Comparison of ENCODE assay signal across 19 cellular contexts in the genomic region with DNA sequence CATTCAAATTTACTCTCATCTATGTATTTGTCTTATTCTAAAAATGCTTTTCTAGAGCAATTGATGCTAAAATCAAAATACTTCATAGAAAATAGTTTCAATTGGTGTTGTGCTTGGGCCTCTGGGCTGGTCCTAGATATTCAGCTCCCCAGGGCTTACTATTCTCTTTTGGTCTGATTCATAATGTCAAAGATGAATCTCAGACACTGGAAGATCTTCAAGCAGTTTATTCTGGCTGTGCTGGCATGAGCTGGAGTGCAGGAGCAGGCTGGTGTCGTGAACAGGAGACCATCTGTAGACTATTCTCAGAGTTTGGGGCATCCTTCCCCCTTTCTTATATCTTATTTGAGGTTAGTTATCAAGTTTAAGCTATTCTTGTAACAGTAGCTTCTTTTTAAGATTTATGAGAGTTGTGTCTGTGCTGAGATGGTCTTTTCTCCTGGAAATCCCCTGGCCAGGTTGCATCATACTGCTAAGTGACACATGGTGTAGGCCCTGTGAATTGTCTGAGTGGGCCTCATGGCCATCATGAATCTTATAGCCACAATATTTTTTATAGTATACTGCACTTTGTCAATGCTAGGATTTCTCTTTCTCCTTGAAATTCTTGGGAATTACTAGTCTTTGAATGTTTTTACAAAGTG.
DNase-seq lines count a peak whose midpoint lies in the region; ATAC-seq, FAIRE-seq and TF ChIP-seq lines count a peak whose summit lies in the region.
"Had no signal": no experiment of that assay in that cellular context is flagged by ENCODE, and none has a peak within 500 bp of the region (broad histone marks: within the 10 kb centered on the region; RNA-seq: fewer than 3 reads in every experiment).

No MANE protein-coding gene starts in this region.

- H3K4me1 ChIP-seq in KMS-11 (ENCODE audit: low read depth, poor library complexity, severe bottlenecking), result peaks cover 30% of the 10 kb centered on the region
- no peaks in the 10 kb centered on the region for H3K4me1 ChIP-seq in GM12878 (ENCODE audit: control insufficient read depth, insufficient read depth, low read length)
- no peaks in the 10 kb centered on the region for H3K4me1 ChIP-seq in HepG2 (ENCODE audit: insufficient read depth, low read length)
- H3K4me1 ChIP-seq: gastroesophageal sphincter, right atrium auricular region had no signal

- H3K9ac ChIP-seq in KMS-11 (peak overlapping the region; percentile 34), GM12878 (ENCODE audit: control insufficient read depth, insufficient read depth, low read length) (no peak overlapping the region), HepG2 (ENCODE audit: insufficient read depth, low read depth, low read length) (no peak overlapping the region)

- H3K36me3 ChIP-seq in KMS-11 (ENCODE audit: insufficient read depth) (no peaks in the 10 kb centered on the region), GM12878 (ENCODE audit: control insufficient read depth in 2 of 2, insufficient read depth in 2 of 2, low read length in 1 of 2) (no peaks in the 10 kb centered on the region), HepG2 (replicated peaks in 1 of 2; ENCODE audit: control insufficient read depth in 1 of 2, insufficient read depth in 2 of 2, low read length in 2 of 2) (no peaks in the 10 kb centered on the region)
- H3K36me3 ChIP-seq: gastroesophageal sphincter, right atrium auricular region had no signal

- peak overlapping the region; percentile 79 for H3K27ac ChIP-seq in KMS-11
- H3K27ac ChIP-seq in GM12878 (ENCODE audit: control insufficient read depth, insufficient read depth), result no peak overlapping the region
- H3K27ac ChIP-seq in HepG2 (ENCODE audit: extremely low read length, insufficient read depth, low read length), result no peak overlapping the region
- H3K27ac ChIP-seq: C4-2B, gastroesophageal sphincter, right atrium auricular region had no signal

- SMC1A ChIA-PET in GM12878 (lab: Charles Lee; ENCODE audit: uncharacterized antibody, unreplicated experiment), result interaction anchor here (1.0 kb wide), 1 partner anchor 27 kb away, joined by 3 read pairs; no protein-coding TSS in a partner anchor

- peak; percentile 13 for FAIRE-seq in GM12878 (lab: Jason Lieb, UNC)
- FAIRE-seq in HepG2 (lab: Jason Lieb, UNC), result no peak
- FAIRE-seq: GM19239 had no signal

- H3K9me3 ChIP-seq in GM12878 (replicated peaks; ENCODE audit: control insufficient read depth, insufficient read depth, low read length), result no peaks in the 10 kb centered on the region
- no peaks in the 10 kb centered on the region for H3K9me3 ChIP-seq in HepG2 (ENCODE audit: low read length)
- H3K9me3 ChIP-seq: gastroesophageal sphincter, right atrium auricular region had no signal

- no peak for TF ChIP-seq POLR2A in GM12878 (IDR thresholded peaks at IDR 0.05; ENCODE audit: low read depth, low read length)
- no peak for TF ChIP-seq POLR2A in HepG2 (IDR thresholded peaks at IDR 0.05; ENCODE audit: insufficient read depth in 1 of 2, low read depth in 2 of 2, low read length in 2 of 2)

- CTCF ChIA-PET in GM12878 (lab: Yijun Ruan, JAX) (interaction anchor here (1.2 to 1.5 kb wide), 3 partner anchors 10 to 133 kb away, joined by 3 read pairs; no protein-coding TSS in a partner anchor), HepG2 (lab: Yijun Ruan, JAX; ENCODE audit: low intra/inter-chr PET ratio, low total read pairs) (no interaction called here)

- H4K20me1 ChIP-seq in KMS-11 (ENCODE audit: insufficient read depth), result no peaks in the 10 kb centered on the region
- H4K20me1 ChIP-seq in GM12878 (ENCODE audit: control insufficient read depth, insufficient read depth), result no peaks in the 10 kb centered on the region
- H4K20me1 ChIP-seq in HepG2 (ENCODE audit: insufficient read depth, low read length), result no peaks in the 10 kb centered on the region

- peak overlapping the region; percentile 73 for H2AFZ ChIP-seq in KMS-11 (ENCODE audit: low read depth)
- H2AFZ ChIP-seq in GM12878 (ENCODE audit: control insufficient read depth, low read depth, low read length), result peak overlapping the region; percentile 23
- H2AFZ ChIP-seq in HepG2 (ENCODE audit: low read length), result no peak overlapping the region

- DNase-seq in GM12878 (ENCODE audit: low read depth, low spot score), result no peak
- no peak for DNase-seq in OCI-M2 (lab: John Stamatoyannopoulos, UW; ENCODE audit: unreplicated experiment)
- DNase-seq in HepG2 (ENCODE audit: low spot score), result no peak
- DNase-seq in posterior cingulate gyrus, result no peak
- DNase-seq in DMS79 treated with DMSO at 0.1 percent for 48 hours (lab: John Stamatoyannopoulos, UW), result no peak
- DNase-seq: ACHN; activated CD8-positive, alpha-beta memory T cell treated with anti-CD3 and anti-CD28 coated beads for 24 hours; erythroblast; NCI-H1930; NCI-H446 treated with DMSO at 0.1 percent for 48 hours; T-helper 17 cell had no signal

- TF ChIP-seq CTCF in KMS-11 (conservative IDR thresholded peaks at IDR 0.05; ENCODE audit: low read depth, low read length) (no peak), GM12878 (IDR thresholded peaks at IDR 0.05 in 2 of 3, conservative IDR thresholded peaks at IDR 0.05 in 1 of 3; ENCODE audit: control insufficient read depth in 2 of 3, extremely low read depth in 1 of 3, insufficient read depth in 1 of 3, low read depth in 3 of 3, low read length in 3 of 3) (no peak), HepG2 (CRISPR knock-in tag; IDR thresholded peaks at IDR 0.05) (no peak)

- ATAC-seq in GM18511 (IDR thresholded peaks at IDR 0.05; ENCODE audit: unreplicated experiment), result peak; percentile 66
- ATAC-seq in GM21825 (IDR thresholded peaks at IDR 0.05; ENCODE audit: unreplicated experiment), result peak; percentile 57
- peak; percentile 93 for ATAC-seq in GM12878
- ATAC-seq in HepG2, result no peak
- ATAC-seq: gastroesophageal sphincter, Right ventricle myocardium inferior, T-helper 17 cell had no signal

- H3K27me3 ChIP-seq in KMS-11 (ENCODE audit: insufficient read depth, low read depth) (no peaks in the 10 kb centered on the region), GM12878 (replicated peaks in 1 of 2; ENCODE audit: control insufficient read depth in 2 of 2, insufficient read depth in 2 of 2, low read length in 1 of 2) (no peaks in the 10 kb centered on the region), HepG2 (ENCODE audit: control insufficient read depth in 1 of 2, insufficient read depth in 2 of 2, low read length in 2 of 2) (no peaks in the 10 kb centered on the region)
- H3K27me3 ChIP-seq: gastroesophageal sphincter, right atrium auricular region had no signal

- H3K4me3 ChIP-seq in KMS-11 (IDR thresholded peaks at IDR 0.05; ENCODE audit: insufficient read depth, low read depth, low read length) (no peak overlapping the region), GM12878 (no peak overlapping the region), HepG2 (replicated peaks in 1 of 3; ENCODE audit: insufficient read depth in 1 of 3, low read depth in 2 of 3, low read length in 3 of 3) (no peak overlapping the region)
- H3K4me3 ChIP-seq: gastroesophageal sphincter, right atrium auricular region had no signal

- TF ChIP-seq EP300 in GM12878 (IDR thresholded peaks at IDR 0.05; ENCODE audit: borderline replicate concordance in 1 of 2, control insufficient read depth in 1 of 2, low read depth in 2 of 2, low read length in 2 of 2) (no peak), HepG2 (IDR thresholded peaks at IDR 0.05; ENCODE audit: low read depth in 2 of 2, low read length in 2 of 2) (no peak), HepG2 (CRISPR knock-in tag; IDR thresholded peaks at IDR 0.05; ENCODE audit: borderline replicate concordance) (no peak)

- TF ChIP-seq RAD21 in GM12878 (IDR thresholded peaks at IDR 0.05; ENCODE audit: insufficient read depth, low read depth, low read length) (no peak), HepG2 (CRISPR knock-in tag; IDR thresholded peaks at IDR 0.05) (no peak)

- intact Hi-C loops in GM12878 (cut with micrococcal nuclease; ENCODE audit: unreplicated experiment), result no loop called here
- intact Hi-C loops in HepG2 (cut with micrococcal nuclease; ENCODE audit: unreplicated experiment), result no loop called here
- intact Hi-C loops in posterior cingulate gyrus (cut with DNase I), result no loop called here

- BruUV-seq in GM12878 (replicated peaks; lab: Mats Ljungman, UMichigan) (no TSS peak), HepG2 (replicated peaks; lab: Mats Ljungman, UMichigan) (no TSS peak)

- in situ Hi-C loops in GM12878 (cut with MboI) (no loop called here), HepG2 (cut with HindIII; ENCODE audit: extremely low pct_ligation_motif_present, low pct_unique_long_range_greater_than_20kb) (no loop called here)

- RAD21 ChIA-PET in GM12878 (lab: Charles Lee; ENCODE audit: unreplicated experiment), result interaction anchor here (1.0 to 1.3 kb wide), 2 partner anchors 12 to 359 kb away, joined by 3 read pairs; no protein-coding TSS in a partner anchor

- H3K4me2 ChIP-seq in KMS-11 (peak overlapping the region; percentile 59), GM12878 (ENCODE audit: control insufficient read depth, insufficient read depth) (no peak overlapping the region), HepG2 (ENCODE audit: low read depth, low read length) (no peak overlapping the region)

- POLR2A ChIA-PET in GM12878 (lab: Charles Lee) (no interaction called here), HepG2 (lab: Yijun Ruan, JAX) (no interaction called here)

- 0% methylated on average over 1 of the region's 1 CpG for WGBS in GM12878 (ENCODE audit: insufficient coverage, insufficient replicate concordance, low lambda C conversion rate, missing lambda C conversion rate)
- 0% methylated on average over 1 of the region's 1 CpG for WGBS in HepG2 (ENCODE audit: low lambda C conversion rate)

- H3K79me2 ChIP-seq in KMS-11 (ENCODE audit: insufficient read depth, low read depth) (no peaks in the 10 kb centered on the region), GM12878 (ENCODE audit: control insufficient read depth, insufficient read depth, low read length) (no peaks in the 10 kb centered on the region), HepG2 (ENCODE audit: insufficient read depth, low read length) (no peaks in the 10 kb centered on the region)

TF ChIP-seq in HepG2, 621 proteins besides CTCF, POLR2A, EP300 and RAD21:
- TF ChIP-seq ZNF564 (CRISPR knock-in tag; IDR thresholded peaks at IDR 0.05), result no peak
- TF ChIP-seq, protein P1, sequence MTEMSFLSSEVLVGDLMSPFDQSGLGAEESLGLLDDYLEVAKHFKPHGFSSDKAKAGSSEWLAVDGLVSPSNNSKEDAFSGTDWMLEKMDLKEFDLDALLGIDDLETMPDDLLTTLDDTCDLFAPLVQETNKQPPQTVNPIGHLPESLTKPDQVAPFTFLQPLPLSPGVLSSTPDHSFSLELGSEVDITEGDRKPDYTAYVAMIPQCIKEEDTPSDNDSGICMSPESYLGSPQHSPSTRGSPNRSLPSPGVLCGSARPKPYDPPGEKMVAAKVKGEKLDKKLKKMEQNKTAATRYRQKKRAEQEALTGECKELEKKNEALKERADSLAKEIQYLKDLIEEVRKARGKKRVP (CRISPR knock-in tag; IDR thresholded peaks at IDR 0.05), result 0 out of 4 replicates have a peak, but pooled peaks of 1 of the 2 experiments have one; percentile 28
- no peak for TF ChIP-seq ZNF460 (CRISPR knock-in tag; IDR thresholded peaks at IDR 0.05; ENCODE audit: borderline replicate concordance)
- TF ChIP-seq RFXAP (CRISPR knock-in tag; IDR thresholded peaks at IDR 0.05; ENCODE audit: borderline replicate concordance), result no peak
- TF ChIP-seq MAFK (conservative IDR thresholded peaks at IDR 0.05 in 1 of 2, IDR thresholded peaks at IDR 0.05 in 1 of 2; ENCODE audit: low read length in 2 of 2), result no peak
